In genomic region chr17:69344939-69345338, GRCh38 we compare ENCODE assay signal across 19 cellular contexts.
"Had no signal": no experiment of that assay in that cellular context is flagged by ENCODE, and none has a peak within 500 bp of the region (broad histone marks: within the 10 kb centered on the region; RNA-seq: fewer than 3 reads in every experiment).

No MANE protein-coding gene starts in this region.

- H3K27me3 Mint-ChIP-seq: brain, progenitor cell of endocrine pancreas had no signal

- H3K27me3 ChIP-seq: esophagus muscularis mucosa, testis had no signal

- H3K36me3 Mint-ChIP-seq: activated naive CD4-positive, alpha-beta T cell treated with anti-CD3 and anti-CD28 coated beads, Interleukin-2, amount 50 U/mL, for 72 hours; brain; natural killer cell treated with Interleukin-12 subunit alpha and Interleukin-12 subunit beta and Interleukin-15 and Interleukin-18, amount 100 ng/mL, for 72 hours had no signal

- H3K4me3 ChIP-seq: esophagus muscularis mucosa, testis had no signal

- H3K36me3 ChIP-seq: esophagus muscularis mucosa had no signal

- ATAC-seq: activated naive CD4-positive, alpha-beta T cell treated with anti-CD3 and anti-CD28 coated beads, Interleukin-2, amount 50 U/mL, for 72 hours; natural killer cell treated with Interleukin-12 subunit alpha and Interleukin-12 subunit beta and Interleukin-15 and Interleukin-18, amount 100 ng/mL, for 72 hours; T-helper 17 cell had no signal

- FAIRE-seq: TTC549 had no signal

- H3K9me3 ChIP-seq: esophagus muscularis mucosa, testis had no signal

- H3K4me1 ChIP-seq: esophagus muscularis mucosa, testis had no signal

- H3K27ac Mint-ChIP-seq: activated B cell treated with CpG ODN at 0.5 μM for 24 hours; activated CD4-positive, alpha-beta T cell treated with anti-CD3 and anti-CD28 coated beads, Interleukin-2, amount 10 ng/mL, durations not matched to agents 7 days and 5 days; activated naive CD4-positive, alpha-beta T cell treated with anti-CD3 and anti-CD28 coated beads, Interleukin-2, amount 50 U/mL, for 72 hours; brain; endodermal cell; natural killer cell treated with Interleukin-12 subunit alpha and Interleukin-12 subunit beta and Interleukin-15 and Interleukin-18, amount 100 ng/mL, for 72 hours; progenitor cell of endocrine pancreas; stimulated activated naive CD8-positive, alpha-beta T cell treated with anti-CD3 and anti-CD28 coated beads, Interleukin-15, Interleukin-2, amounts not matched to agents 100 ng/mL and 50 ng/mL, for 24 hours; T-helper 17 cell had no signal

- DNase-seq: activated B cell treated with CpG ODN at 0.5 μM for 24 hours; activated CD4-positive, alpha-beta T cell treated with anti-CD3 and anti-CD28 coated beads, Interleukin-2, amount 10 ng/mL, durations not matched to agents 7 days and 5 days; activated effector memory CD4-positive, alpha-beta T cell treated with Interleukin-2 at 50 U/mL for 16 hours; activated T-cell treated with anti-CD3 and anti-CD28 coated beads for 4 hours; amygdala; dermis blood vessel endothelial cell; endodermal cell; head of caudate nucleus; nucleus accumbens; stimulated activated CD4-positive, alpha-beta T cell treated with anti-CD3 and anti-CD28 coated beads, Interleukin-4, amount 100 ng/mL, for 24 hours; T-helper 17 cell; testis had no signal

- H3K9me3 Mint-ChIP-seq: activated B cell treated with CpG ODN at 0.5 μM for 24 hours; activated CD4-positive, alpha-beta T cell treated with anti-CD3 and anti-CD28 coated beads, Interleukin-2, amount 10 ng/mL, durations not matched to agents 7 days and 5 days; activated naive CD4-positive, alpha-beta T cell treated with anti-CD3 and anti-CD28 coated beads, Interleukin-2, amount 50 U/mL, for 72 hours; endodermal cell; natural killer cell treated with Interleukin-12 subunit alpha and Interleukin-12 subunit beta and Interleukin-15 and Interleukin-18, amount 100 ng/mL, for 72 hours; stimulated activated naive CD8-positive, alpha-beta T cell treated with anti-CD3 and anti-CD28 coated beads, Interleukin-15, Interleukin-2, amounts not matched to agents 100 ng/mL and 50 ng/mL, for 24 hours had no signal

- H3K4me3 Mint-ChIP-seq: activated B cell treated with CpG ODN at 0.5 μM for 24 hours; activated CD4-positive, alpha-beta T cell treated with anti-CD3 and anti-CD28 coated beads, Interleukin-2, amount 10 ng/mL, durations not matched to agents 7 days and 5 days; brain; endodermal cell; natural killer cell treated with Interleukin-12 subunit alpha and Interleukin-12 subunit beta and Interleukin-15 and Interleukin-18, amount 100 ng/mL, for 72 hours; stimulated activated naive CD8-positive, alpha-beta T cell treated with anti-CD3 and anti-CD28 coated beads, Interleukin-15, Interleukin-2, amounts not matched to agents 100 ng/mL and 50 ng/mL, for 24 hours; T-helper 17 cell had no signal

- H3K27ac ChIP-seq: esophagus muscularis mucosa, testis had no signal

- H3K4me1 Mint-ChIP-seq: activated B cell treated with CpG ODN at 0.5 μM for 24 hours; activated CD4-positive, alpha-beta T cell treated with anti-CD3 and anti-CD28 coated beads, Interleukin-2, amount 10 ng/mL, durations not matched to agents 7 days and 5 days; T-helper 17 cell had no signal
